Comparison of ENCODE assay signal across 8 cellular contexts in the genomic region with DNA sequence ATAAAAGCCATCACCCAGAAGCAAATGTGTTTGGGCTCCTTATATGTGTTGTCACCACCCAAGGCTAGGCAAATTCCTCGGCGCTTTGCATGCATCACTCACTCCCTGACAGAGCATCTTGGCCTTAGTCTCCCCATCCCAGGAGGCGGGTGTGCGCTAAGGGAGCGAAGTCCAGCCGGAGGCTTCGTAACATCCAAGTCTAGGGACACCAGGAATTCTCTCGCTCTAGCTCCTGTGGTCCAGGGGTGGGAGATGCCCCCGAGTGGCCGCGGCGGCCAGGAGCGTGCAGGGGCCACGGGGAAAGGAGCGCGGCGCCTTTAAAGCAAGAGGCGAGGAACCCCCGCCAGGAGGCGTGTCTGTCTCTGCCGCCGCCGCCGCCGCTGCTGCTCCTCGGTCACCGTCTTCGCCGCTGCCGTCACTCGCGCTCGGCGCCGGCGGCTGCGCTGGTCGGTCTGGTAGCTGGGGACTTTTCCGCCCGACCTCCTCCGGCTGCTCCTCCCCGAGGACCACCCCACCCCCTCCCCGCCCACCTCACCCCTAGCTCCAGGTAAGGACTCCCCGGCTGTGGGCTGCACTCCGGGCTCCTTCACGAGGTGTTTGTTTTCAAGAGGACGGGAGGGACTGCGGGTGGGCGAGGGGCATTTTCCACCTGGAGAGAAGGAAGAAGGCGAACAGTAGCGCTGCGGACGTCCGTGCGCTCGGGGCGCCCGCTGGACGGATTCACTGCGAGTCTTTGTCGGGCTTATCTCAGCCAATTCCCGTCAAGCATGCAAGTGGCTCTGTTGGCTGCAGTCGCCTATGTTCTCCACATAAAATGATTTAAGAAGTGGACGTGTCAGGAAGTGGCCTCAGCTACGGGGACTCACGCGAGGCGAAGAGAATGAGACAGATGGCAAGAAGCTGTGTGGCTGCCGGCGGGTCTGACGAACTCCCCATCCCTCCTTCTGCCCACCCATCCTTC. TPM values are rescaled to one million over a fixed set of nuclear protein-coding genes. Genes with fewer than 3 reads are reported as not detected.
A peak's percentile ranks its signal among the peaks of the same experiment; 100 is the strongest.
DNase-seq lines count a peak whose midpoint lies in the region; ATAC-seq and TF ChIP-seq lines count a peak whose summit lies in the region.

Gene GRIK2 (plus strand): TSS at position 418 of the 961 bp plus-strand sequence.

- peak; percentile 58 for ATAC-seq in GM21786 (IDR thresholded peaks at IDR 0.05; ENCODE audit: unreplicated experiment)
- ATAC-seq in sciatic nerve = peak; percentile 31
- no peak for ATAC-seq in CD4-positive, alpha-beta T cell (ENCODE audit: poor library complexity)

- TF ChIP-seq CTCF in WI38 (IDR thresholded peaks at IDR 0.05; ENCODE audit: low read depth, low read length) = peak; percentile 41
- TF ChIP-seq CTCF in cardiac muscle cell (IDR thresholded peaks at IDR 0.05; ENCODE audit: low read depth, low read length) = peak; percentile 47
- TF ChIP-seq CTCF in CD4-positive, alpha-beta T cell (IDR thresholded peaks at IDR 0.05) = no peak

- intact Hi-C loops in sciatic nerve (cut with DNase I) = no loop called here
- intact Hi-C loops in CD4-positive, alpha-beta T cell (cut with DNase I, micrococcal nuclease) = no loop called here

- peaks cover 75% of the 10 kb centered on the region for H3K27me3 ChIP-seq in cardiac muscle cell
- peaks cover 44% of the 10 kb centered on the region for H3K27me3 ChIP-seq in CD4-positive, alpha-beta T cell (ENCODE audit: control insufficient read depth, insufficient read depth, low read length)

- no peak within 1 kb of the TSS for H3K4me3 Mint-ChIP-seq in CD4-positive, alpha-beta T cell

- DNase-seq in COR-L47 (lab: John Stamatoyannopoulos, UW) (peak; percentile 79), NCI-H128 (lab: John Stamatoyannopoulos, UW; ENCODE audit: unreplicated experiment) (peak; percentile 20), cardiac muscle cell (ENCODE audit: low read depth in 1 of 2, low spot score in 1 of 2) (peak; percentile 36 to 78), sciatic nerve (ENCODE audit: low spot score) (peak; percentile 56)
- DNase-seq in stimulated activated naive CD4-positive, alpha-beta T cell (lab: John Stamatoyannopoulos, UW) = no peak
- DNase-seq in CD4-positive, alpha-beta T cell = no peak

- H3K4me1 Mint-ChIP-seq in CD4-positive, alpha-beta T cell (ENCODE audit: low read depth) = no peaks in the 10 kb centered on the region

- H3K27ac ChIP-seq in cardiac muscle cell = no peak within 1 kb of the TSS
- H3K27ac ChIP-seq in CD4-positive, alpha-beta T cell (ENCODE audit: low read depth, low read length) = no peak within 1 kb of the TSS

- H3K9me3 Mint-ChIP-seq in CD4-positive, alpha-beta T cell = peaks cover 18% of the 10 kb centered on the region

- no peaks in the 10 kb centered on the region for H3K36me3 ChIP-seq in cardiac muscle cell

- CTCF ChIA-PET in CD4-positive, alpha-beta T cell (lab: Charles Lee) = no interaction called here

- no peak within 1 kb of the TSS for H3K27ac Mint-ChIP-seq in CD4-positive, alpha-beta T cell

- POLR2A ChIA-PET in CD4-positive, alpha-beta T cell (lab: Charles Lee) = no interaction called here

- no peaks in the 10 kb centered on the region for H3K4me1 ChIP-seq in cardiac muscle cell (ENCODE audit: low read depth)

- H3K4me3 ChIP-seq in WI38 (ENCODE audit: low read depth, low read length) (peak within 1 kb of the TSS; percentile 73), cardiac muscle cell (peak within 1 kb of the TSS; percentile 40)

- H3K9me3 ChIP-seq in cardiac muscle cell (ENCODE audit: low read depth) = no peaks in the 10 kb centered on the region
- no peaks in the 10 kb centered on the region for H3K9me3 ChIP-seq in CD4-positive, alpha-beta T cell (ENCODE audit: control insufficient read depth, low read length)

- no peaks in the 10 kb centered on the region for H3K36me3 Mint-ChIP-seq in CD4-positive, alpha-beta T cell (ENCODE audit: low read depth)

- H3K27me3 Mint-ChIP-seq in CD4-positive, alpha-beta T cell = peaks cover 71% of the 10 kb centered on the region

RNA-seq across cellular contexts. Expression of gene GRIK2, which starts in this region (rescaled TPM):
- 0.21 and 1.5 TPM in 2 replicates for total RNA-seq in cardiac muscle cell
- polyA plus RNA-seq in cardiac muscle cell = 0.45 and 0.54 TPM in 2 replicates
- 12.8 TPM for total RNA-seq in sciatic nerve
- not detected for total RNA-seq in CD4-positive, alpha-beta T cell

Comparison
In these comparisons a context has a peak if more than half of its experiments do, and no peak if none do; other contexts are left out.
1. DNase-seq: peak in COR-L47 (single experiment), NCI-H128 (single experiment), cardiac muscle cell (2 of 2) and sciatic nerve (single experiment); none in stimulated activated naive CD4-positive, alpha-beta T cell (0 of 6) and CD4-positive, alpha-beta T cell (0 of 10).